Comparison of ENCODE assay signal across 26 cellular contexts in the genomic region with DNA sequence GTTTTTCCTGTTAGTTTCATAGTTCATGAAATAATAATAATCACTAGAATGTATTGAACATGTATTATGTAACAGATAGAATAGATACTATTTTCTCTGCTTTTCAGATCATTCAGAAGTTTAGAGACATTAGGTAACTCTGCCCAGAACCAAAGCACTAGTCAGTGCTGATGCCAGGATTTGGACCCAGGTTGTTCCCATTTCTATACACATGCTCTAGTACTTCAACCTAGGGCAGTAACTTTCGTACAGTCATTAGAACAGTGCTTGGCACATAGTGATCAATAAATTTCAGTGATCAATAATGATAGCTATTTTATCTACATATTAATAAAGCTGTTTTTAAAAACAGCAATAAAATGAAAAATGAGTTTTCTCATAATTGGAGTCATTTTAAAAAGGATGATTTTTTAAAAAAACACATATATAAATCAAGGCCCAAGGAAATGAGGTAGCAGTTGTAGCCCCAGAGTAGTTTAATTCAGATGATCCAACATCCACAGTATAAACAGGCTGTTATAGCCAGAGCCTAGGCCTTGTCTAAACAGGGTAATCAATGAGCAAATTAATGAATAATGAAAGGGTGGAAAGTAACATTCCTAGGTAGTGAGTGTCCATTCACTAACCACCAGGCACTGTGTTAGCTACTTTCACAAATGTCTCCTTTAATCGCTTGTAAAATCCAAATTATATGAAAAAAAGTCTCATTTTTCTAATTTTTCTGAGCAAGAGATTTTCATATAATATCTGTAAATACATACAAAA. TPM values are rescaled to one million over a fixed set of nuclear protein-coding genes. Genes with fewer than 3 reads are reported as not detected.
DNase-seq lines count a peak whose midpoint lies in the region; ATAC-seq, FAIRE-seq and TF ChIP-seq lines count a peak whose summit lies in the region.
"Had no signal": no experiment of that assay in that cellular context is flagged by ENCODE, and none has a peak within 500 bp of the region (broad histone marks: within the 10 kb centered on the region; RNA-seq: fewer than 3 reads in every experiment).

No MANE protein-coding gene starts in this region.

- peaks cover 20% of the 10 kb centered on the region for H3K36me3 Mint-ChIP-seq in natural killer cell
- peaks cover 8% of the 10 kb centered on the region for H3K36me3 Mint-ChIP-seq in natural killer cell treated with Interleukin-12 subunit alpha and Interleukin-12 subunit beta and Interleukin-15 and Interleukin-18, amount 100 ng/mL, for 72 hours

- FAIRE-seq in HepG2 (lab: Jason Lieb, UNC) (no peak), small intestine (lab: Jason Lieb, UNC) (no peak)

- in situ Hi-C loops in HepG2 (cut with HindIII; ENCODE audit: extremely low pct_ligation_motif_present, low pct_unique_long_range_greater_than_20kb), result no loop called here

- H3K27me3 Mint-ChIP-seq in natural killer cell (ENCODE audit: low read depth in 2 of 2), result no peaks in the 10 kb centered on the region
- no peaks in the 10 kb centered on the region for H3K27me3 Mint-ChIP-seq in natural killer cell treated with Interleukin-12 subunit alpha and Interleukin-12 subunit beta and Interleukin-15 and Interleukin-18, amount 100 ng/mL, for 72 hours
- H3K27me3 Mint-ChIP-seq: CD8-positive, alpha-beta memory T cell had no signal

- WGBS in HepG2 (ENCODE audit: low lambda C conversion rate), result 20% methylated on average over 2 of the region's 2 CpGs
- 85 to 99% (median 92%) methylated on average over 2 of the region's 2 CpGs for WGBS in small intestine, 3 donors

- no peak overlapping the region for H2AFZ ChIP-seq in HepG2 (ENCODE audit: low read length)
- H2AFZ ChIP-seq: GM23248 had no signal

- no peak overlapping the region for H3K9ac ChIP-seq in HepG2 (ENCODE audit: insufficient read depth, low read depth, low read length)
- H3K9ac ChIP-seq: GM23248 had no signal

- TF ChIP-seq CTCF in natural killer cell (IDR thresholded peaks at IDR 0.05), result no peak
- TF ChIP-seq CTCF in epithelial cell of proximal tubule (conservative IDR thresholded peaks at IDR 0.05; ENCODE audit: low read depth, low read length), result no peak
- no peak for TF ChIP-seq CTCF in HepG2 (CRISPR knock-in tag; IDR thresholded peaks at IDR 0.05)
- no peak for TF ChIP-seq CTCF in uterus (IDR thresholded peaks at IDR 0.05)

- no TSS peak for BruUV-seq in HepG2 (replicated peaks; lab: Mats Ljungman, UMichigan)

- peak overlapping the region; percentile 98 to 99 for H3K27ac Mint-ChIP-seq in natural killer cell
- H3K27ac Mint-ChIP-seq in natural killer cell treated with Interleukin-12 subunit alpha and Interleukin-12 subunit beta and Interleukin-15 and Interleukin-18, amount 100 ng/mL, for 72 hours, result peak overlapping the region in 1 of 2 donors; percentile 97
- H3K27ac Mint-ChIP-seq: HFFc6 had no signal

- ATAC-seq in natural killer cell (no peak), HepG2 (peak; percentile 64)
- no peak for ATAC-seq in natural killer cell treated with Interleukin-12 subunit alpha and Interleukin-12 subunit beta and Interleukin-15 and Interleukin-18, amount 100 ng/mL, for 72 hours

- peak overlapping the region; percentile 53 for H3K4me3 Mint-ChIP-seq in natural killer cell
- no peak overlapping the region for H3K4me3 Mint-ChIP-seq in natural killer cell treated with Interleukin-12 subunit alpha and Interleukin-12 subunit beta and Interleukin-15 and Interleukin-18, amount 100 ng/mL, for 72 hours
- H3K4me3 Mint-ChIP-seq: CD8-positive, alpha-beta memory T cell; H9; HFFc6 had no signal

- H3K27ac ChIP-seq in HepG2 (ENCODE audit: extremely low read length, insufficient read depth, low read length) (no peak overlapping the region), small intestine (ENCODE audit: low read depth in 1 of 2, low read length in 1 of 2) (peak overlapping the region in 1 of 2 donors; percentile 20), uterus (no peak overlapping the region)
- H3K27ac ChIP-seq: C4-2B, GM23248, SJSA1 had no signal

- intact Hi-C loops in natural killer cell (cut with micrococcal nuclease) (no loop called here), HepG2 (cut with micrococcal nuclease; ENCODE audit: unreplicated experiment) (no loop called here), uterus (cut with DNase I; ENCODE audit: low total_unique reads) (no loop called here)

- TF ChIP-seq EP300 in HepG2 (IDR thresholded peaks at IDR 0.05; ENCODE audit: low read depth in 2 of 2, low read length in 2 of 2) (no peak), HepG2 (CRISPR knock-in tag; IDR thresholded peaks at IDR 0.05; ENCODE audit: borderline replicate concordance) (no peak)

- H3K4me1 ChIP-seq in HepG2 (ENCODE audit: insufficient read depth, low read length) (no peaks in the 10 kb centered on the region), small intestine (ENCODE audit: control insufficient read depth in 2 of 2, insufficient read depth in 1 of 2, low read depth in 1 of 2, low read length in 1 of 2) (no peaks in the 10 kb centered on the region), uterus (no peaks in the 10 kb centered on the region)

- TF ChIP-seq RAD21 in HepG2 (CRISPR knock-in tag; IDR thresholded peaks at IDR 0.05), result no peak

- peaks cover 71 to 78% of the 10 kb centered on the region in 2 donors for H3K4me1 Mint-ChIP-seq in natural killer cell
- H3K4me1 Mint-ChIP-seq in natural killer cell treated with Interleukin-12 subunit alpha and Interleukin-12 subunit beta and Interleukin-15 and Interleukin-18, amount 100 ng/mL, for 72 hours (ENCODE audit: low read depth in 2 of 2), result peaks cover 42 to 45% of the 10 kb centered on the region in 2 donors

- no peaks in the 10 kb centered on the region for H3K9me3 ChIP-seq in HepG2 (ENCODE audit: low read length)
- no peaks in the 10 kb centered on the region for H3K9me3 ChIP-seq in small intestine (ENCODE audit: control insufficient read depth, low read depth)
- H3K9me3 ChIP-seq in uterus, result no peaks in the 10 kb centered on the region
- H3K9me3 ChIP-seq: SJSA1 had no signal

- H3K27me3 ChIP-seq in HepG2 (ENCODE audit: control insufficient read depth in 1 of 2, insufficient read depth in 2 of 2, low read length in 2 of 2), result no peaks in the 10 kb centered on the region
- no peaks in the 10 kb centered on the region for H3K27me3 ChIP-seq in small intestine (ENCODE audit: control insufficient read depth in 2 of 2, insufficient read depth in 2 of 2, low read length in 2 of 2)
- H3K27me3 ChIP-seq in uterus, result no peaks in the 10 kb centered on the region
- H3K27me3 ChIP-seq: SJSA1 had no signal

- no peaks in the 10 kb centered on the region for H3K9me3 Mint-ChIP-seq in natural killer cell
- no peaks in the 10 kb centered on the region for H3K9me3 Mint-ChIP-seq in natural killer cell treated with Interleukin-12 subunit alpha and Interleukin-12 subunit beta and Interleukin-15 and Interleukin-18, amount 100 ng/mL, for 72 hours
- H3K9me3 Mint-ChIP-seq: CD8-positive, alpha-beta memory T cell; H9; HFFc6 had no signal

- no peak for DNase-seq in natural killer cell
- DNase-seq in natural killer cell treated with Interleukin-12 subunit alpha and Interleukin-12 subunit beta and Interleukin-15 and Interleukin-18, amount 100 ng/mL, for 72 hours (ENCODE audit: low spot score), result no peak
- DNase-seq in epithelial cell of proximal tubule (ENCODE audit: low read depth), result peak; percentile 51
- no peak for DNase-seq in HepG2 (ENCODE audit: low spot score)
- peak; percentile 47 for DNase-seq in small intestine
- no peak for DNase-seq in SHP77 (lab: John Stamatoyannopoulos, UW)
- no peak for DNase-seq in uterus
- DNase-seq in NCI-H1694 (lab: John Stamatoyannopoulos, UW), result no peak
- DNase-seq: 8988T; CD8-positive, alpha-beta memory T cell; DMS53; EL; H9; HFFc6; KG1; NCI-H1092; NCI-H1436; NCI-H1930; NCI-H2227 treated with DMSO at 0.1 percent for 48 hours; NCI-H524; NCI-H774; NK-92 treated with Interleukin-12 subunit alpha and Interleukin-12 subunit beta, amount 100 ng/mL, for 24 hours had no signal

- no peaks in the 10 kb centered on the region for H3K79me2 ChIP-seq in HepG2 (ENCODE audit: insufficient read depth, low read length)

- H3K36me3 ChIP-seq in HepG2 (replicated peaks in 1 of 2; ENCODE audit: control insufficient read depth in 1 of 2, insufficient read depth in 2 of 2, low read length in 2 of 2), result no peaks in the 10 kb centered on the region
- H3K36me3 ChIP-seq in small intestine (ENCODE audit: control insufficient read depth in 2 of 2, insufficient read depth in 2 of 2, low read length in 2 of 2), result no peaks in the 10 kb centered on the region
- H3K36me3 ChIP-seq in uterus, result no peaks in the 10 kb centered on the region
- H3K36me3 ChIP-seq: SJSA1 had no signal

- CTCF ChIA-PET in HepG2 (lab: Yijun Ruan, JAX; ENCODE audit: low intra/inter-chr PET ratio, low total read pairs), result no interaction called here

- no peaks in the 10 kb centered on the region for H4K20me1 ChIP-seq in HepG2 (ENCODE audit: insufficient read depth, low read length)

- H3K4me2 ChIP-seq in HepG2 (ENCODE audit: low read depth, low read length), result no peak overlapping the region

- H3K4me3 ChIP-seq in epithelial cell of proximal tubule (ENCODE audit: low read depth, low read length) (no peak overlapping the region), HepG2 (replicated peaks in 1 of 3; ENCODE audit: insufficient read depth in 1 of 3, low read depth in 2 of 3, low read length in 3 of 3) (no peak overlapping the region), small intestine (ENCODE audit: low read depth in 1 of 2, low read length in 2 of 2) (no peak overlapping the region), uterus (no peak overlapping the region)
- H3K4me3 ChIP-seq: GM23248, SJSA1 had no signal

- POLR2A ChIA-PET in HepG2 (lab: Yijun Ruan, JAX), result no interaction called here

- TF ChIP-seq POLR2A in HepG2 (IDR thresholded peaks at IDR 0.05; ENCODE audit: insufficient read depth in 1 of 2, low read depth in 2 of 2, low read length in 2 of 2) (no peak), uterus (IDR thresholded peaks at IDR 0.05) (no peak)

RNA-seq across cellular contexts. Expression of gene TXK, which starts 25.6 kb away (rescaled TPM):
- total RNA-seq in natural killer cell (100 to 1,000 TPM; 197 to 338 (median 225) TPM), epithelial cell of proximal tubule (1.3 and 2.0 TPM in 2 replicates), HepG2 (2016; rRNA removed; fragmentation: Illumina TruSeq; extraction: Trizol) (not detected in 2 replicates), uterus (1 to 10 TPM in 3 of 4 donors, not detected in 1; 1.3 to 6.4 (median 3.1) TPM)
- 10 to 100 TPM; 26.1 to 60.2 TPM for total RNA-seq in natural killer cell treated with Interleukin-12 subunit alpha and Interleukin-12 subunit beta and Interleukin-15 and Interleukin-18, amount 100 ng/mL, for 72 hours
- total RNA-seq in HepG2 (2016; cell fraction: cytosol; rRNA removed; fragmentation: Illumina TruSeq; extraction: Trizol; ENCODE audit: low read depth), result not detected in 2 replicates
- not detected in 2 replicates for total RNA-seq in HepG2 (2016; cell fraction: insoluble cytoplasmic fraction; rRNA removed; fragmentation: Illumina TruSeq; extraction: Trizol)
- total RNA-seq in HepG2 (2016; cell fraction: membrane; rRNA removed; fragmentation: Illumina TruSeq; extraction: Trizol), result not detected in 2 replicates
- total RNA-seq in HepG2 (2016; cell fraction: nucleus; rRNA removed; fragmentation: Illumina TruSeq; extraction: Trizol), result not detected in 2 replicates
- polyA plus RNA-seq in HepG2 (2011; rRNA removed) (not detected in 2 replicates), small intestine (1 to 10 TPM in 1 of 3 donors, under 1 TPM in 2; 0.54 to 1.1 (median 0.97) TPM)
- not detected in 2 replicates for polyA plus RNA-seq in HepG2 (2011; cell fraction: cytosol; rRNA removed)
- polyA plus RNA-seq in HepG2 (2011; cell fraction: nucleus; rRNA removed), result not detected in 2 replicates
- polyA plus RNA-seq in HepG2 (2012), result not detected in 2 replicates
- polyA plus RNA-seq in HepG2 (2016; cell fraction: cytosol; fragmentation: Illumina TruSeq; extraction: Trizol; ENCODE audit: low read depth), result not detected in 2 replicates
- polyA plus RNA-seq in HepG2 (2016; cell fraction: insoluble cytoplasmic fraction; fragmentation: Illumina TruSeq; extraction: Trizol; ENCODE audit: low read depth), result not detected in 2 replicates
- polyA plus RNA-seq in HepG2 (2016; cell fraction: membrane; fragmentation: Illumina TruSeq; extraction: Trizol; ENCODE audit: low read depth), result not detected in 2 replicates
- polyA plus RNA-seq in HepG2 (2016; cell fraction: nucleus; fragmentation: Illumina TruSeq; extraction: Trizol; ENCODE audit: insufficient read depth, low read depth), result not detected in 2 replicates
- not detected in 2 replicates for polyA minus RNA-seq in HepG2 (2011; rRNA and poly(A)+ RNA removed; ENCODE audit: low replicate concordance)
- not detected in 2 replicates for polyA minus RNA-seq in HepG2 (2011; cell fraction: cytosol; rRNA and poly(A)+ RNA removed)
- polyA minus RNA-seq in HepG2 (2011; cell fraction: nucleus; rRNA and poly(A)+ RNA removed), result not detected in 2 replicates
- total RNA-seq: GM23248, HFFc6 had no signal
- polyA plus RNA-seq: AG04450, GM23248 had no signal

Comparison
In these comparisons a context has a peak if more than half of its experiments do, and no peak if none do; other contexts are left out.
1. DNase-seq: peak in epithelial cell of proximal tubule (single experiment) and small intestine (single experiment); none in natural killer cell (single experiment), natural killer cell treated with Interleukin-12 subunit alpha and Interleukin-12 subunit beta and Interleukin-15 and Interleukin-18, amount 100 ng/mL, for 72 hours (single experiment), HepG2 (single experiment), SHP77 (0 of 2), uterus (0 of 2) and NCI-H1694 (single experiment).